25 cellular contexts compared by ENCODE assay signal in the genomic region with DNA sequence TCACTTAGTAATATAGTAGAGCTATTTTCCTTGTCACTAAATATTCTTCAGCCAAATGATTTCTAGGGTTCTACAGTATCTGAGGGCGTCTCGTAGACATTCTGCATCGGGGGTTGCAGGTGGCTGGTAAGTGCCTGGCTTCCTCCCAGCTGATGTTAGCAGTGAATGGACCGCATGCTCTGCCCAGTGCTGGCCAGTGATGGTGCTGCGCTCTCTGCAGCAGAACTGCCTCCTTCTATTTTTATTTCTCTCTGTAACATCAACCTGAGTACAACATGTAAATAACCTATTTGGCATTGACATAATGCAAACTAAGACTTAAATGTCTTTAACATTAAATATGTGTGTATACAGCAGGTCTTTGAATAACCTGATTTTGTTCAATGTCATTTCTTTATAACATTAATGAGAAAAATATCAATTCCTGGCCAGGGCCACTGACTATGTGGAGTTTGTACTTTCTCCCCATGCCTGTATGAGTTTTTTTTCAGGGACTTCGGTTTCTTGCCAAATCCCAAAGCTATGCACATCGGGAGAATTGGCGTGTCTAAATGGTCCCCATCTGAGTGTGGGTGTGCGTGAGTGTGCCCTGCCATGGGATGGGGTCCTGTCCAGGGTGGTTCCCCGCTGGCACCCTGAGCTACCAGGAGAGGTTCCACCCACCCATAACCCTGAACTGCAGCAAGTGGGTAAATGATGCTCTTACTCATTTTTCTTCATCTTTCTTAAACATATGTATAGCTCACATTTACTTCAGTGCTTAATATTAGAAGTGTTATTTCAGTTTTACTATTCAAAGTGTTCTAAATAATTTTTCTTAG.
DNase-seq lines count a peak whose midpoint lies in the region; ATAC-seq, FAIRE-seq and TF ChIP-seq lines count a peak whose summit lies in the region.
"Had no signal": no experiment of that assay in that cellular context is flagged by ENCODE, and none has a peak within 500 bp of the region (broad histone marks: within the 10 kb centered on the region; RNA-seq: fewer than 3 reads in every experiment).

No MANE protein-coding gene starts in this region.

- H3K4me1 ChIP-seq in HepG2 (ENCODE audit: insufficient read depth, low read length): no peaks in the 10 kb centered on the region
- H3K4me1 ChIP-seq: transverse colon had no signal

- H3K9me3 ChIP-seq in KOPT-K1 (ENCODE audit: insufficient read depth, low read length, poor library complexity, severe bottlenecking): no peaks in the 10 kb centered on the region
- H3K9me3 ChIP-seq in HepG2 (ENCODE audit: low read length): no peaks in the 10 kb centered on the region
- H3K9me3 ChIP-seq: lower lobe of right lung, mucosa of descending colon, transverse colon had no signal

- H3K9ac ChIP-seq in HepG2 (ENCODE audit: insufficient read depth, low read depth, low read length): no peak overlapping the region

- peak; percentile 62 to 65 for ATAC-seq in activated T-cell treated with anti-CD3 and anti-CD28 coated beads, Interleukin-2, amount 50 U/mL, for 72 hours (replicated peaks in 1 of 2)
- peak; percentile 77 for ATAC-seq in activated CD8-positive, alpha-beta T cell treated with anti-CD3 and anti-CD28 coated beads for 36 hours
- ATAC-seq in HepG2 (peak; percentile 51; the same call in 1 of the 3 replicates), GM19395 (IDR thresholded peaks at IDR 0.05; ENCODE audit: unreplicated experiment) (no peak)
- ATAC-seq: mucosa of descending colon had no signal

- in situ Hi-C loops in HepG2 (cut with HindIII; ENCODE audit: extremely low pct_ligation_motif_present, low pct_unique_long_range_greater_than_20kb): loop anchor here (10.0 kb wide), 1 partner anchor 346 kb away; no protein-coding TSS in a partner anchor

- POLR2A ChIA-PET in activated CD8-positive, alpha-beta T cell treated with anti-CD3 and anti-CD28 coated beads for 36 hours (lab: Charles Lee): interaction anchor here (0.6 to 1.6 kb wide), 2 partner anchors 13 kb away, joined by 3 to 4 read pairs; no protein-coding TSS in a partner anchor
- POLR2A ChIA-PET in HepG2 (lab: Yijun Ruan, JAX): no interaction called here

- no peak for TF ChIP-seq RAD21 in HepG2 (CRISPR knock-in tag; IDR thresholded peaks at IDR 0.05)

- no peak for TF ChIP-seq POLR2A in HepG2 (IDR thresholded peaks at IDR 0.05; ENCODE audit: insufficient read depth in 1 of 2, low read depth in 2 of 2, low read length in 2 of 2)

- peak overlapping the region; percentile 87 for H3K27ac Mint-ChIP-seq in activated T-cell treated with anti-CD3 and anti-CD28 coated beads, Interleukin-2, amount 50 U/mL, for 72 hours
- H3K27ac Mint-ChIP-seq in activated CD8-positive, alpha-beta T cell treated with anti-CD3 and anti-CD28 coated beads for 36 hours: peak overlapping the region; percentile 72

- no peaks in the 10 kb centered on the region for H3K36me3 ChIP-seq in KOPT-K1 (ENCODE audit: insufficient read depth, low read length)
- no peaks in the 10 kb centered on the region for H3K36me3 ChIP-seq in HepG2 (replicated peaks in 1 of 2; ENCODE audit: control insufficient read depth in 1 of 2, insufficient read depth in 2 of 2, low read length in 2 of 2)
- H3K36me3 ChIP-seq: transverse colon had no signal

- H3K4me1 Mint-ChIP-seq in activated T-cell treated with anti-CD3 and anti-CD28 coated beads, Interleukin-2, amount 50 U/mL, for 72 hours (ENCODE audit: low read depth): peaks cover 47% of the 10 kb centered on the region
- H3K4me1 Mint-ChIP-seq in activated CD8-positive, alpha-beta T cell treated with anti-CD3 and anti-CD28 coated beads for 36 hours (ENCODE audit: low read depth): peaks cover 15% of the 10 kb centered on the region

- CTCF ChIA-PET in activated CD8-positive, alpha-beta T cell treated with anti-CD3 and anti-CD28 coated beads for 36 hours (lab: Charles Lee): interaction anchor here (1.0 to 1.8 kb wide), 5 partner anchors 8 to 308 kb away, joined by 3 to 5 read pairs (median 5); no protein-coding TSS in a partner anchor
- CTCF ChIA-PET in HepG2 (lab: Yijun Ruan, JAX; ENCODE audit: low intra/inter-chr PET ratio, low total read pairs): no interaction called here

- intact Hi-C loops in activated CD8-positive, alpha-beta T cell treated with anti-CD3 and anti-CD28 coated beads for 36 hours (cut with micrococcal nuclease): no loop called here
- intact Hi-C loops in HepG2 (cut with micrococcal nuclease; ENCODE audit: unreplicated experiment): no loop called here

- no peak for TF ChIP-seq CTCF in activated CD8-positive, alpha-beta T cell treated with anti-CD3 and anti-CD28 coated beads for 36 hours (IDR thresholded peaks at IDR 0.05)
- no peak for TF ChIP-seq CTCF in HepG2 (CRISPR knock-in tag; IDR thresholded peaks at IDR 0.05)

- no TSS peak for BruUV-seq in HepG2 (replicated peaks; lab: Mats Ljungman, UMichigan)

- 84% methylated on average over 10 of the region's 10 CpGs for WGBS in HepG2 (ENCODE audit: low lambda C conversion rate)

- no peaks in the 10 kb centered on the region for H3K27me3 Mint-ChIP-seq in activated T-cell treated with anti-CD3 and anti-CD28 coated beads, Interleukin-2, amount 50 U/mL, for 72 hours (ENCODE audit: low read depth)
- no peaks in the 10 kb centered on the region for H3K27me3 Mint-ChIP-seq in activated CD8-positive, alpha-beta T cell treated with anti-CD3 and anti-CD28 coated beads for 36 hours
- H3K27me3 Mint-ChIP-seq: IgD-negative memory B cell had no signal

- FAIRE-seq in HepG2 (lab: Jason Lieb, UNC): no peak
- FAIRE-seq: endothelial cell of umbilical vein, GM12892, keratinocyte, TTC549 had no signal

- no peak overlapping the region for H2AFZ ChIP-seq in HepG2 (ENCODE audit: low read length)

- peak overlapping the region; percentile 6 for H3K27ac ChIP-seq in KOPT-K1 (ENCODE audit: low read depth, low read length, poor library complexity, severe bottlenecking)
- no peak overlapping the region for H3K27ac ChIP-seq in HepG2 (ENCODE audit: extremely low read length, insufficient read depth, low read length)
- H3K27ac ChIP-seq: dorsolateral prefrontal cortex, lower lobe of right lung, transverse colon had no signal

- H3K79me2 ChIP-seq in HepG2 (ENCODE audit: insufficient read depth, low read length): no peaks in the 10 kb centered on the region

- peak overlapping the region in 1 of 2 donors; percentile 66 for H3K4me3 Mint-ChIP-seq in activated T-cell treated with anti-CD3 and anti-CD28 coated beads, Interleukin-2, amount 50 U/mL, for 72 hours
- H3K4me3 Mint-ChIP-seq in activated CD8-positive, alpha-beta T cell treated with anti-CD3 and anti-CD28 coated beads for 36 hours: no peak overlapping the region
- H3K4me3 Mint-ChIP-seq: CD4-positive, CD25-positive, alpha-beta regulatory T cell; IgD-negative memory B cell; neural crest cell had no signal

- no peaks in the 10 kb centered on the region for H4K20me1 ChIP-seq in HepG2 (ENCODE audit: insufficient read depth, low read length)

- DNase-seq in activated T-cell treated with anti-CD3 and anti-CD28 coated beads, Interleukin-2, amount 50 U/mL, for 72 hours: no peak
- no peak for DNase-seq in activated T-cell treated with anti-CD3 and anti-CD28 coated beads, Interleukin-2, amount 50 U/mL, for 48 hours
- DNase-seq in activated CD8-positive, alpha-beta T cell treated with anti-CD3 and anti-CD28 coated beads for 36 hours: peak; percentile 11
- DNase-seq in HepG2 (ENCODE audit: low spot score) (no peak), NCI-H2029 (lab: John Stamatoyannopoulos, UW) (no peak)
- DNase-seq in stimulated activated naive CD4-positive, alpha-beta T cell treated with Interleukin-2 at 50 U/mL for 16 hours (lab: John Stamatoyannopoulos, UW): no peak
- DNase-seq: activated CD4-positive, alpha-beta T cell treated with anti-CD3 and anti-CD28 coated beads, Interleukin-2, amount 50 U/mL, for 4 hours; HCEC 1CT; lower lobe of right lung; mucosa of descending colon; NCI-H1417; NCI-H2107; SIG-M5; SW 1271; transverse colon had no signal

- H3K27me3 ChIP-seq in HepG2 (ENCODE audit: control insufficient read depth in 1 of 2, insufficient read depth in 2 of 2, low read length in 2 of 2): no peaks in the 10 kb centered on the region
- H3K27me3 ChIP-seq: dorsolateral prefrontal cortex, transverse colon had no signal

- H3K4me2 ChIP-seq in HepG2 (ENCODE audit: low read depth, low read length): no peak overlapping the region

- H3K9me3 Mint-ChIP-seq in activated T-cell treated with anti-CD3 and anti-CD28 coated beads, Interleukin-2, amount 50 U/mL, for 72 hours: peaks cover 0 to 2% of the 10 kb centered on the region in 2 donors
- no peaks in the 10 kb centered on the region for H3K9me3 Mint-ChIP-seq in activated CD8-positive, alpha-beta T cell treated with anti-CD3 and anti-CD28 coated beads for 36 hours
- H3K9me3 Mint-ChIP-seq: CD4-positive, CD25-positive, alpha-beta regulatory T cell; IgD-negative memory B cell had no signal

- TF ChIP-seq EP300 in HepG2 (IDR thresholded peaks at IDR 0.05; ENCODE audit: low read depth in 2 of 2, low read length in 2 of 2): no peak
- no peak for TF ChIP-seq EP300 in HepG2 (CRISPR knock-in tag; IDR thresholded peaks at IDR 0.05; ENCODE audit: borderline replicate concordance)

- H3K36me3 Mint-ChIP-seq in activated T-cell treated with anti-CD3 and anti-CD28 coated beads, Interleukin-2, amount 50 U/mL, for 72 hours (ENCODE audit: insufficient read depth in 2 of 2): peaks cover 2 to 11% of the 10 kb centered on the region in 2 donors
- H3K36me3 Mint-ChIP-seq in activated CD8-positive, alpha-beta T cell treated with anti-CD3 and anti-CD28 coated beads for 36 hours (ENCODE audit: low read depth): no peaks in the 10 kb centered on the region

- no peak overlapping the region for H3K4me3 ChIP-seq in HepG2 (replicated peaks in 1 of 3; ENCODE audit: insufficient read depth in 1 of 3, low read depth in 2 of 3, low read length in 3 of 3)
- H3K4me3 ChIP-seq: dorsolateral prefrontal cortex, lower lobe of right lung, mucosa of descending colon, transverse colon had no signal

TF ChIP-seq in HepG2, 621 proteins besides CTCF, POLR2A, EP300 and RAD21 (continues in another document):
- TF ChIP-seq ZNF296 (CRISPR knock-in tag; conservative IDR thresholded peaks at IDR 0.05) (no peak), ZNF382 (CRISPR knock-in tag; IDR thresholded peaks at IDR 0.05; ENCODE audit: borderline replicate concordance) (no peak)
- TF ChIP-seq, protein P1, sequence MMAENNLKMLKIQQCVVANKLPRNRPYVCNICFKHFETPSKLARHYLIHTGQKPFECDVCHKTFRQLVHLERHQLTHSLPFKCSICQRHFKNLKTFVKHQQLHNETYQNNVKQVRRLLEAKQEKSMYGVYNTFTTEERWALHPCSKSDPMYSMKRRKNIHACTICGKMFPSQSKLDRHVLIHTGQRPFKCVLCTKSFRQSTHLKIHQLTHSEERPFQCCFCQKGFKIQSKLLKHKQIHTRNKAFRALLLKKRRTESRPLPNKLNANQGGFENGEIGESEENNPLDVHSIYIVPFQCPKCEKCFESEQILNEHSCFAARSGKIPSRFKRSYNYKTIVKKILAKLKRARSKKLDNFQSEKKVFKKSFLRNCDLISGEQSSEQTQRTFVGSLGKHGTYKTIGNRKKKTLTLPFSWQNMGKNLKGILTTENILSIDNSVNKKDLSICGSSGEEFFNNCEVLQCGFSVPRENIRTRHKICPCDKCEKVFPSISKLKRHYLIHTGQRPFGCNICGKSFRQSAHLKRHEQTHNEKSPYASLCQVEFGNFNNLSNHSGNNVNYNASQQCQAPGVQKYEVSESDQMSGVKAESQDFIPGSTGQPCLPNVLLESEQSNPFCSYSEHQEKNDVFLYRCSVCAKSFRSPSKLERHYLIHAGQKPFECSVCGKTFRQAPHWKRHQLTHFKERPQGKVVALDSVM (CRISPR knock-in tag; IDR thresholded peaks at IDR 0.05): no peak
